In genomic region chr21:25199944-25200343, GRCh38 we compare ENCODE assay signal across 37 cellular contexts.
"Had no signal": no experiment of that assay in that cellular context is flagged by ENCODE, and none has a peak within 500 bp of the region (broad histone marks: within the 10 kb centered on the region; RNA-seq: fewer than 3 reads in every experiment).

No MANE protein-coding gene starts in this region.

- H3K4me3 ChIP-seq: adrenal gland, ascending aorta, body of pancreas, breast epithelium, cardiac muscle cell had no signal

- H3K9me3 Mint-ChIP-seq: activated naive CD4-positive, alpha-beta T cell treated with anti-CD3 and anti-CD28 coated beads for 36 hours; activated naive CD8-positive, alpha-beta T cell treated with anti-CD3 and anti-CD28 coated beads for 36 hours; activated naive CD8-positive, alpha-beta T cell treated with anti-CD3 and anti-CD28 coated beads, Interleukin-2, amount 10 ng/mL, durations not matched to agents 7 days and 5 days; activated naive CD8-positive, alpha-beta T cell treated with anti-CD3 and anti-CD28 coated beads, Interleukin-2, amount 50 U/mL, for 24 hours; activated T-cell treated with anti-CD3 and anti-CD28 coated beads, Interleukin-2, amount 50 U/mL, for 24 hours; activated T-helper 1 cell treated with anti-CD3 and anti-CD28 coated beads, Interleukin-12 subunit alpha, Interleukin-12 subunit beta, Interleukin-2, Interleukin-4 antibody, amounts not matched to agents 30 ng/mL and 10 ng/mL and 1 ng/mL, durations not matched to agents 14 hours and 24 hours and 36 hours; activated T-helper 2 cell treated with anti-CD3 and anti-CD28 coated beads, Interferon-gamma antibody, Interleukin-2, Interleukin-4, amounts not matched to agents 10 μg/mL and 5 μg/mL and 100 μg/mL, durations not matched to agents 14 hours and 24 hours and 36 hours; central memory CD8-positive, alpha-beta T cell had no signal

- H3K27ac Mint-ChIP-seq: activated naive CD4-positive, alpha-beta T cell treated with anti-CD3 and anti-CD28 coated beads for 36 hours; activated naive CD4-positive, alpha-beta T cell treated with anti-CD3 and anti-CD28 coated beads, Interleukin-2, amount 10 ng/mL, durations not matched to agents 7 days and 5 days; activated naive CD4-positive, alpha-beta T cell treated with anti-CD3 and anti-CD28 coated beads, Interleukin-2, amount 50 U/mL, for 24 hours; activated naive CD4-positive, alpha-beta T cell treated with anti-CD3 and anti-CD28 coated beads, Interleukin-2, amount 50 U/mL, for 72 hours; activated naive CD8-positive, alpha-beta T cell; activated naive CD8-positive, alpha-beta T cell treated with anti-CD3 and anti-CD28 coated beads for 36 hours; activated naive CD8-positive, alpha-beta T cell treated with anti-CD3 and anti-CD28 coated beads, Interleukin-2, amount 10 ng/mL, durations not matched to agents 7 days and 5 days; activated naive CD8-positive, alpha-beta T cell treated with anti-CD3 and anti-CD28 coated beads, Interleukin-2, amount 50 U/mL, for 24 hours; activated T-cell treated with anti-CD3 and anti-CD28 coated beads, Interleukin-2, amount 50 U/mL, for 24 hours; activated T-cell treated with anti-CD3 and anti-CD28 coated beads, Interleukin-2, amount 50 U/mL, for 72 hours; activated T-helper 1 cell treated with anti-CD3 and anti-CD28 coated beads, Interleukin-12 subunit alpha, Interleukin-12 subunit beta, Interleukin-2, Interleukin-4 antibody, amounts not matched to agents 30 ng/mL and 10 ng/mL and 1 ng/mL, durations not matched to agents 14 hours and 24 hours and 36 hours; activated T-helper 17 cell treated with anti-CD3 and anti-CD28 coated beads, Interleukin-2, amount 50 U/mL, for 72 hours; activated T-helper 2 cell treated with anti-CD3 and anti-CD28 coated beads, Interferon-gamma antibody, Interleukin-2, Interleukin-4, amounts not matched to agents 10 μg/mL and 5 μg/mL and 100 μg/mL, durations not matched to agents 14 hours and 24 hours and 36 hours; brain had no signal

- ATAC-seq: activated naive CD4-positive, alpha-beta T cell treated with anti-CD3 and anti-CD28 coated beads, Interleukin-2, amount 50 U/mL, for 72 hours; activated naive CD8-positive, alpha-beta T cell treated with anti-CD3 and anti-CD28 coated beads, Interleukin-2, amount 50 U/mL, for 24 hours; activated T-cell treated with anti-CD3 and anti-CD28 coated beads, Interleukin-2, amount 50 U/mL, for 4 hours; activated T-cell treated with anti-CD3 and anti-CD28 coated beads, Interleukin-2, amount 50 U/mL, for 72 hours; activated T-helper 17 cell treated with anti-CD3 and anti-CD28 coated beads, Interleukin-2, amount 50 U/mL, for 72 hours; body of pancreas had no signal

- DNase-seq: activated effector memory CD4-positive, alpha-beta T cell treated with anti-CD3 and anti-CD28 coated beads, Interleukin-2, amount 50 U/mL, for 16 hours; activated effector memory CD4-positive, alpha-beta T cell treated with Interleukin-2 at 50 U/mL for 16 hours; activated gamma-delta T cell; activated gamma-delta T cell treated with Interleukin-2 at 50 U/mL for 16 hours; activated naive CD4-positive, alpha-beta T cell; activated naive CD4-positive, alpha-beta T cell treated with anti-CD3 and anti-CD28 coated beads for 36 hours; activated naive CD4-positive, alpha-beta T cell treated with anti-CD3 and anti-CD28 coated beads, Interleukin-2, amount 10 ng/mL, durations not matched to agents 7 days and 5 days; activated naive CD4-positive, alpha-beta T cell treated with anti-CD3 and anti-CD28 coated beads, Interleukin-2, amount 50 U/mL, for 16 hours; activated naive CD4-positive, alpha-beta T cell treated with Interleukin-2 at 50 U/mL for 16 hours; activated naive CD8-positive, alpha-beta T cell treated with anti-CD3 and anti-CD28 coated beads for 36 hours; activated naive CD8-positive, alpha-beta T cell treated with anti-CD3 and anti-CD28 coated beads, Interleukin-2, amount 10 ng/mL, durations not matched to agents 7 days and 5 days; activated naive CD8-positive, alpha-beta T cell treated with anti-CD3 and anti-CD28 coated beads, Interleukin-2, amount 50 U/mL, for 24 hours; activated T-cell treated with anti-CD3 and anti-CD28 coated beads, Interleukin-2, amount 50 U/mL, for 24 hours; activated T-cell treated with anti-CD3 and anti-CD28 coated beads, Interleukin-2, amount 50 U/mL, for 4 hours; activated T-cell treated with anti-CD3 and anti-CD28 coated beads, Interleukin-2, amount 50 U/mL, for 48 hours; activated T-cell treated with anti-CD3 and anti-CD28 coated beads, Interleukin-2, amount 50 U/mL, for 72 hours; adrenal gland; amniotic stem cell; amygdala; anterior cingulate cortex; aorta; body of pancreas; brain microvascular endothelial cell; caudate nucleus; central memory CD4-positive, alpha-beta T cell; cerebellar nuclear complex had no signal

- H3K27me3 ChIP-seq: adrenal gland, ascending aorta, body of pancreas, brain microvascular endothelial cell, breast epithelium, cardiac muscle cell had no signal

- H3K4me3 Mint-ChIP-seq: activated naive CD4-positive, alpha-beta T cell treated with anti-CD3 and anti-CD28 coated beads for 36 hours; activated naive CD4-positive, alpha-beta T cell treated with anti-CD3 and anti-CD28 coated beads, Interleukin-2, amount 10 ng/mL, durations not matched to agents 7 days and 5 days; activated naive CD4-positive, alpha-beta T cell treated with anti-CD3 and anti-CD28 coated beads, Interleukin-2, amount 50 U/mL, for 24 hours; activated naive CD8-positive, alpha-beta T cell; activated naive CD8-positive, alpha-beta T cell treated with anti-CD3 and anti-CD28 coated beads for 36 hours; activated naive CD8-positive, alpha-beta T cell treated with anti-CD3 and anti-CD28 coated beads, Interleukin-2, amount 10 ng/mL, durations not matched to agents 7 days and 5 days; activated naive CD8-positive, alpha-beta T cell treated with anti-CD3 and anti-CD28 coated beads, Interleukin-2, amount 50 U/mL, for 24 hours; activated T-cell treated with anti-CD3 and anti-CD28 coated beads, Interleukin-2, amount 50 U/mL, for 24 hours; activated T-cell treated with anti-CD3 and anti-CD28 coated beads, Interleukin-2, amount 50 U/mL, for 4 hours; activated T-cell treated with anti-CD3 and anti-CD28 coated beads, Interleukin-2, amount 50 U/mL, for 72 hours; activated T-helper 1 cell treated with anti-CD3 and anti-CD28 coated beads, Interleukin-12 subunit alpha, Interleukin-12 subunit beta, Interleukin-2, Interleukin-4 antibody, amounts not matched to agents 30 ng/mL and 10 ng/mL and 1 ng/mL, durations not matched to agents 14 hours and 24 hours and 36 hours; activated T-helper 17 cell treated with anti-CD3 and anti-CD28 coated beads, Interleukin-2, amount 50 U/mL, for 72 hours; brain; central memory CD8-positive, alpha-beta T cell had no signal

- H3K4me1 ChIP-seq: adrenal gland, ascending aorta, body of pancreas, breast epithelium had no signal

- H3K36me3 ChIP-seq: adrenal gland, ascending aorta, brain microvascular endothelial cell, breast epithelium, cardiac muscle cell had no signal

- H3K27ac ChIP-seq: adrenal gland, ascending aorta, body of pancreas, brain microvascular endothelial cell, breast epithelium, cardiac muscle cell had no signal

- H3K4me1 Mint-ChIP-seq: activated naive CD4-positive, alpha-beta T cell treated with anti-CD3 and anti-CD28 coated beads, Interleukin-2, amount 10 ng/mL, durations not matched to agents 7 days and 5 days; activated naive CD4-positive, alpha-beta T cell treated with anti-CD3 and anti-CD28 coated beads, Interleukin-2, amount 50 U/mL, for 24 hours; activated naive CD8-positive, alpha-beta T cell treated with anti-CD3 and anti-CD28 coated beads for 36 hours; activated naive CD8-positive, alpha-beta T cell treated with anti-CD3 and anti-CD28 coated beads, Interleukin-2, amount 10 ng/mL, durations not matched to agents 7 days and 5 days; activated naive CD8-positive, alpha-beta T cell treated with anti-CD3 and anti-CD28 coated beads, Interleukin-2, amount 50 U/mL, for 24 hours; activated T-helper 17 cell treated with anti-CD3 and anti-CD28 coated beads, Interleukin-2, amount 50 U/mL, for 72 hours; brain; central memory CD8-positive, alpha-beta T cell had no signal

- H3K9me3 ChIP-seq: adrenal gland, ascending aorta, body of pancreas, breast epithelium had no signal

- H3K27me3 Mint-ChIP-seq: activated naive CD4-positive, alpha-beta T cell treated with anti-CD3 and anti-CD28 coated beads, Interleukin-2, amount 10 ng/mL, durations not matched to agents 7 days and 5 days; activated naive CD4-positive, alpha-beta T cell treated with anti-CD3 and anti-CD28 coated beads, Interleukin-2, amount 50 U/mL, for 24 hours; activated naive CD8-positive, alpha-beta T cell; activated naive CD8-positive, alpha-beta T cell treated with anti-CD3 and anti-CD28 coated beads for 36 hours; activated naive CD8-positive, alpha-beta T cell treated with anti-CD3 and anti-CD28 coated beads, Interleukin-2, amount 10 ng/mL, durations not matched to agents 7 days and 5 days; activated naive CD8-positive, alpha-beta T cell treated with anti-CD3 and anti-CD28 coated beads, Interleukin-2, amount 50 U/mL, for 24 hours; activated T-cell treated with anti-CD3 and anti-CD28 coated beads, Interleukin-2, amount 50 U/mL, for 24 hours; activated T-helper 17 cell treated with anti-CD3 and anti-CD28 coated beads, Interleukin-2, amount 50 U/mL, for 72 hours; brain; central memory CD8-positive, alpha-beta T cell had no signal

- H3K36me3 Mint-ChIP-seq: activated naive CD4-positive, alpha-beta T cell treated with anti-CD3 and anti-CD28 coated beads, Interleukin-2, amount 10 ng/mL, durations not matched to agents 7 days and 5 days; activated naive CD4-positive, alpha-beta T cell treated with anti-CD3 and anti-CD28 coated beads, Interleukin-2, amount 50 U/mL, for 24 hours; activated naive CD4-positive, alpha-beta T cell treated with anti-CD3 and anti-CD28 coated beads, Interleukin-2, amount 50 U/mL, for 72 hours; activated naive CD8-positive, alpha-beta T cell; activated naive CD8-positive, alpha-beta T cell treated with anti-CD3 and anti-CD28 coated beads for 36 hours; activated naive CD8-positive, alpha-beta T cell treated with anti-CD3 and anti-CD28 coated beads, Interleukin-2, amount 10 ng/mL, durations not matched to agents 7 days and 5 days; brain had no signal
